ENCODE assay signal across 8 cellular contexts in genomic region chr3:128482857-128483656, GRCh38. TPM values are rescaled to one million over a fixed set of nuclear protein-coding genes. Genes with fewer than 3 reads are reported as not detected.
DNase-seq lines count a peak whose midpoint lies in the region; ATAC-seq, FAIRE-seq and TF ChIP-seq lines count a peak whose summit lies in the region.

No MANE protein-coding gene starts in this region.

- POLR2A ChIA-PET in A549 (lab: Yijun Ruan, JAX) = no interaction called here
- POLR2A ChIA-PET in activated CD4-positive, alpha-beta T cell treated with anti-CD3 and anti-CD28 coated beads for 36 hours (lab: Charles Lee) = no interaction called here

- H3K79me2 ChIP-seq in mesendoderm (ENCODE audit: control insufficient read depth, insufficient read depth, low read length) = no peaks in the 10 kb centered on the region

- no peak for FAIRE-seq in A549 (lab: Jason Lieb, UNC)

- H3K27me3 Mint-ChIP-seq in chondrocyte (ENCODE audit: low read depth) = peaks cover 55% of the 10 kb centered on the region
- H3K27me3 Mint-ChIP-seq in activated CD4-positive, alpha-beta T cell treated with anti-CD3 and anti-CD28 coated beads for 36 hours = peaks cover 63% of the 10 kb centered on the region

- TF ChIP-seq CTCF in A549 (IDR thresholded peaks at IDR 0.05) = no peak
- peak; percentile 61 for TF ChIP-seq CTCF in chondrocyte (IDR thresholded peaks at IDR 0.05)

- H2AK5ac ChIP-seq in mesendoderm (ENCODE audit: low read length) = no peak overlapping the region

- intact Hi-C loops in activated CD4-positive, alpha-beta T cell treated with anti-CD3 and anti-CD28 coated beads for 36 hours (cut with DNase I, micrococcal nuclease) = no loop called here

- no peak overlapping the region for H2BK120ac ChIP-seq in mesendoderm (ENCODE audit: low read depth, low read length)

- no peak overlapping the region for H3K18ac ChIP-seq in mesendoderm (ENCODE audit: low read length)

- no peaks in the 10 kb centered on the region for H3K36me3 Mint-ChIP-seq in chondrocyte (ENCODE audit: low read depth)
- no peaks in the 10 kb centered on the region for H3K36me3 Mint-ChIP-seq in activated CD4-positive, alpha-beta T cell treated with anti-CD3 and anti-CD28 coated beads for 36 hours (ENCODE audit: low read depth)

- no peak overlapping the region for H4K5ac ChIP-seq in mesendoderm (ENCODE audit: low read length)

- peak overlapping the region; percentile 43 for H3K56ac ChIP-seq in mesendoderm (ENCODE audit: low read length)

- 78% methylated on average over 28 of the region's 29 CpGs for WGBS in A549 (ENCODE audit: missing lambda C conversion rate)
- no CpG with 5 or more reads among the region's 29 CpGs for WGBS in mesendoderm (ENCODE audit: extremely low coverage, insufficient coverage, low lambda C conversion rate)

- peaks cover 24% of the 10 kb centered on the region for H3K4me1 Mint-ChIP-seq in chondrocyte (ENCODE audit: low read depth)
- H3K4me1 Mint-ChIP-seq in activated CD4-positive, alpha-beta T cell treated with anti-CD3 and anti-CD28 coated beads for 36 hours = peaks cover 22% of the 10 kb centered on the region

- no peak overlapping the region for H4K8ac ChIP-seq in mesendoderm (ENCODE audit: low read depth, low read length)

- no peak overlapping the region for H3K27ac Mint-ChIP-seq in chondrocyte (ENCODE audit: unreplicated experiment)
- no peak overlapping the region for H3K27ac Mint-ChIP-seq in activated CD4-positive, alpha-beta T cell treated with anti-CD3 and anti-CD28 coated beads for 36 hours

- TF ChIP-seq RAD21 in A549 (conservative IDR thresholded peaks at IDR 0.05 in 1 of 2, IDR thresholded peaks at IDR 0.05 in 1 of 2) = no peak

- H3K4me3 Mint-ChIP-seq in chondrocyte (ENCODE audit: unreplicated experiment) = peak overlapping the region; percentile 21
- H3K4me3 Mint-ChIP-seq in activated CD4-positive, alpha-beta T cell treated with anti-CD3 and anti-CD28 coated beads for 36 hours = no peak overlapping the region

- H3K4me2 ChIP-seq in A549 (peak overlapping the region; percentile 32; the same call in 1 of the 3 replicates), mesendoderm (ENCODE audit: low read length) (no peak overlapping the region)

- no peaks in the 10 kb centered on the region for H3K9me3 Mint-ChIP-seq in chondrocyte (ENCODE audit: low read depth)
- no peaks in the 10 kb centered on the region for H3K9me3 Mint-ChIP-seq in activated CD4-positive, alpha-beta T cell treated with anti-CD3 and anti-CD28 coated beads for 36 hours (ENCODE audit: low read depth)

- H3K23ac ChIP-seq in mesendoderm (ENCODE audit: low read length) = no peak overlapping the region

- H2BK15ac ChIP-seq in mesendoderm (replicated peaks; ENCODE audit: low read depth) = no peak overlapping the region

- no peak overlapping the region for H3K4ac ChIP-seq in mesendoderm (ENCODE audit: low read depth, low read length)

- DNase-seq in A549 (ENCODE audit: low read depth in 1 of 2, low spot score in 1 of 2) (no peak), HUDEP-2 (lab: John Stamatoyannopoulos, UW; ENCODE audit: unreplicated experiment in 76 of 76) (peak in 69 of 76 experiments; percentile 24 to 88 (median 62)), chondrocyte (ENCODE audit: low spot score) (peak; percentile 64), mesendoderm (peak; percentile 75), COR-L47 (lab: John Stamatoyannopoulos, UW) (no peak)
- no peak for DNase-seq in activated CD4-positive, alpha-beta T cell treated with anti-CD3 and anti-CD28 coated beads for 36 hours

- CTCF ChIA-PET in A549 (lab: Yijun Ruan, JAX) = interaction anchor here (0.9 to 1.3 kb wide), 5 partner anchors 26 to 135 kb away, joined by 3 to 5 read pairs (median 3); no protein-coding TSS in a partner anchor
- CTCF ChIA-PET in activated CD4-positive, alpha-beta T cell treated with anti-CD3 and anti-CD28 coated beads for 36 hours (lab: Charles Lee) = interaction anchor here (0.6 to 1.2 kb wide), 5 partner anchors 21 to 78 kb away, joined by 3 to 5 read pairs (median 3); no protein-coding TSS in a partner anchor

- H3K27ac ChIP-seq in A549 = peak overlapping the region in 1 of 2 experiments; percentile 54; a peak in 2 of 6 replicates
- H3K27ac ChIP-seq in mesendoderm (ENCODE audit: low read depth, low read length) = no peak overlapping the region

- H3K4me3 ChIP-seq in A549 = no peak overlapping the region
- no peak overlapping the region for H3K4me3 ChIP-seq in mesendoderm (ENCODE audit: low read length)

- no peak for ATAC-seq in A549
- ATAC-seq in GM21390 (IDR thresholded peaks at IDR 0.05; ENCODE audit: unreplicated experiment) = no peak
- ATAC-seq in activated CD4-positive, alpha-beta T cell treated with anti-CD3 and anti-CD28 coated beads for 36 hours = no peak
- no peak for ATAC-seq in GM21737 (IDR thresholded peaks at IDR 0.05; ENCODE audit: unreplicated experiment)

- H3K4me1 ChIP-seq in A549 (0 out of 3 replicates have a peak, but pooled peaks cover 10% of the 10 kb centered on the region), mesendoderm (ENCODE audit: control insufficient read depth, low read depth, low read length) (peaks cover 13% of the 10 kb centered on the region)

- H3K36me3 ChIP-seq in mesendoderm (ENCODE audit: control insufficient read depth, insufficient read depth, low read length) = no peaks in the 10 kb centered on the region

- H3K27me3 ChIP-seq in mesendoderm (ENCODE audit: insufficient read depth, low read length, poor library complexity) = peaks cover 40% of the 10 kb centered on the region

- no peak overlapping the region for H2BK5ac ChIP-seq in mesendoderm (ENCODE audit: low read length)

- TF ChIP-seq EP300 in A549 (IDR thresholded peaks at IDR 0.05) = no peak

- no peaks in the 10 kb centered on the region for H3K79me1 ChIP-seq in mesendoderm (ENCODE audit: low read length)

- TF ChIP-seq POLR2A in A549 (IDR thresholded peaks at IDR 0.05; ENCODE audit: low read length) = no peak

- H3K9ac ChIP-seq in mesendoderm (ENCODE audit: low read length) = peak overlapping the region; percentile 10

- no peaks in the 10 kb centered on the region for H3K9me3 ChIP-seq in A549

TF ChIP-seq in A549, 52 proteins besides CTCF, POLR2A, EP300 and RAD21:
- TF ChIP-seq RFX5 (IDR thresholded peaks at IDR 0.05) (no peak), E2F6 (IDR thresholded peaks at IDR 0.05; ENCODE audit: borderline replicate concordance, low read depth) (no peak)

RNA-seq across cellular contexts. Expression of gene GATA2, which starts 9.9 kb away (rescaled TPM):
- polyA plus RNA-seq in A549 (2011; rRNA removed) = 0.68 and 1.2 TPM in 2 replicates
- 2.8 and 4.1 TPM in 2 replicates for polyA plus RNA-seq in A549 (2012; cell fraction: cytosol; rRNA removed)
- 5.0 and 5.4 TPM in 2 replicates for polyA plus RNA-seq in A549 (2012; cell fraction: nucleus; rRNA removed)
- 3.9 to 4.9 TPM (median 4.5 TPM) in 3 replicates for polyA plus RNA-seq in A549 (2017; fragmentation: RNase III; extraction: RNeasy Plus Mini Kit Qiagen cat#74134 plus additional on column Dnase treatment)
- polyA minus RNA-seq in A549 (2011; rRNA and poly(A)+ RNA removed) = 0.58 and 0.99 TPM in 2 replicates
- total RNA-seq in chondrocyte = 0.10 to 0.44 TPM in 2 of 3 replicates, not detected in the other
- 0.80 TPM for polyA plus RNA-seq in mesendoderm (2013, experiment 1 of 2)
- 0.69 TPM for polyA plus RNA-seq in mesendoderm (2013, experiment 2 of 2)
- under 1 TPM; 0.05 to 0.07 TPM for total RNA-seq in activated CD4-positive, alpha-beta T cell treated with anti-CD3 and anti-CD28 coated beads for 36 hours

RNA-seq across cellular contexts. Expression of gene DNAJB8, which starts 16.4 kb away (rescaled TPM):
- polyA plus RNA-seq in A549 (2011; rRNA removed) (not detected in 2 replicates), A549 (2017; fragmentation: RNase III; extraction: RNeasy Plus Mini Kit Qiagen cat#74134 plus additional on column Dnase treatment) (not detected in 3 replicates)
- polyA plus RNA-seq in A549 (2012; cell fraction: cytosol; rRNA removed) = not detected in 2 replicates
- polyA plus RNA-seq in A549 (2012; cell fraction: nucleus; rRNA removed) = not detected in 2 replicates
- polyA minus RNA-seq in A549 (2011; rRNA and poly(A)+ RNA removed) = not detected in 2 replicates
- total RNA-seq in chondrocyte = not detected in 3 replicates
- not detected for polyA plus RNA-seq in mesendoderm (2013, experiment 1 of 2)
- not detected for polyA plus RNA-seq in mesendoderm (2013, experiment 2 of 2)
- not detected for total RNA-seq in activated CD4-positive, alpha-beta T cell treated with anti-CD3 and anti-CD28 coated beads for 36 hours

Comparison
In these comparisons a context has a peak if more than half of its experiments do, and no peak if none do; other contexts are left out.
1. DNase-seq: peak in HUDEP-2 (69 of 76), chondrocyte (single experiment) and mesendoderm (single experiment); none in A549 (0 of 2), COR-L47 (single experiment) and activated CD4-positive, alpha-beta T cell treated with anti-CD3 and anti-CD28 coated beads for 36 hours (single experiment).